8 cellular contexts compared by ENCODE assay signal in the genomic region with DNA sequence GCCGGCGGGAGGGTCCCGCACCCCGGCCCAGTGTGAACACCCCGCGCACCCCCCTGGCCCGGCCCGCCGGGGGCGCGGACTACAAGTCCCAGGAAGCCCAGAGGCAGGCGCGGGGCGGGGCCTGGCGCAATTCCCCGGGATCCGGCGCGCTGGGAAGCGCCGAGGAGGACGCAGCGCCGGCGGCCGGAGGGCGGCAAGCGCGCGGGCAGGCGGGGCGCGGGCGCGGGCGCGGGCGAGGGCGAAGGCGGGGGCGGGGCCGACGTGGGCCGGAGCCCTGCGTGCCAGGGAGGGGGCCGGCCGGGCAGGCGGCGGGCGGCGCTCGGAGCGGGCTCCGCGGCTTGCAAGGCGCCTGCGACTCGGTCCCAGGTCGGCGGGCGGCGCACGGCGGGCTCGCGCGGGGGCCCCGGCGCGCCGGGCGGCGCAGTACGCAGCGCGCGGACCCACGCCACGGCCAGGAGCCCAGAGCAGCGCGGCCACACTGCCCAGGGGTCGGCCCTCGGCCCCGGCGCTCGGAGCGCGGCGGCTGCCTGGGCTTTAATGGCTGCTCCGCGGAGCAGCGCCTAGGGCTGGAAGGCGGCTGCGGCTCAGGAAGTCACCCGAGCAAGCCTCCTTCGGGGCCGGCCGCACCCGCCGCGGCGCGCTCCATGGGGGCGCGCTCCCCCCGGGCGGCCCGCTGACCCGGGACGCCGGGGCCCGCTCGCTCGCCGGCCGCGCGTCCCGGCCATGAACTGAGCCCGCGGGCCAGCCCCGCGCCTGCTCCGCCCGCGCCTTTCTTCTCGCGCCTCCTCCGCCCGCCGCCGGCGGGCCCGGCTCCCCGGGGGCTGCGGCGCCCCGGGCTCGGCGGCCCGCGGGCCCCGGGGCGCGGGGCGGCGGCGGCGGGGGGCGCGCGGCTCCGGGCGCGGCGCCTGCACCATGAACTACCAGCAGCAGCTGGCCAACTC. TPM values are rescaled to one million over a fixed set of nuclear protein-coding genes. Genes with fewer than 3 reads are reported as not detected.
DNase-seq lines count a peak whose midpoint lies in the region; ATAC-seq lines count a peak whose summit lies in the region.

AGAP1 (plus strand) TSS at position 269 of the 941 bp plus-strand sequence.

- H2BK15ac ChIP-seq in neuronal stem cell (ENCODE audit: low read length): peak within 1 kb of the TSS; percentile 41

- H2BK12ac ChIP-seq in neuronal stem cell (ENCODE audit: low read length): peak within 1 kb of the TSS; percentile 75

- H2BK5ac ChIP-seq in neuronal stem cell (ENCODE audit: low read length): peak within 1 kb of the TSS; percentile 58

- peak within 1 kb of the TSS; percentile 98 for H2AFZ ChIP-seq in neuronal stem cell (ENCODE audit: low read length)

- H3K4me1 ChIP-seq in adipocyte (ENCODE audit: control insufficient read depth, insufficient read depth, low read length): peaks cover 21% of the 10 kb centered on the region
- peaks cover 12 to 16% of the 10 kb centered on the region in 2 donors for H3K4me1 ChIP-seq in neuronal stem cell (ENCODE audit: control insufficient read depth in 2 of 2, insufficient read depth in 1 of 2, low read depth in 1 of 2, low read length in 2 of 2)

- DNase-seq in DMS153 treated with DMSO at 0.1 percent for 48 hours (lab: John Stamatoyannopoulos, UW; ENCODE audit: unreplicated experiment): peak; percentile 78
- peak; percentile 79 for DNase-seq in NCI-H510A (lab: John Stamatoyannopoulos, UW)
- peak; percentile 96 for DNase-seq in adipocyte (ENCODE audit: low read depth)
- peak; percentile 78 to 96 (median 94) for DNase-seq in head of caudate nucleus
- DNase-seq in neuronal stem cell (ENCODE audit: low spot score): peak; percentile 86

- peak within 1 kb of the TSS; percentile 43 for H3K4ac ChIP-seq in neuronal stem cell (ENCODE audit: low read length)

- peaks cover 13% of the 10 kb centered on the region for H3K79me1 ChIP-seq in neuronal stem cell (ENCODE audit: low read depth, low read length)

- no peaks in the 10 kb centered on the region for H3K36me3 ChIP-seq in adipocyte (ENCODE audit: control insufficient read depth, insufficient read depth, low read length, severe bottlenecking)
- H3K36me3 ChIP-seq in neuronal stem cell (replicated peaks in 1 of 2; ENCODE audit: control insufficient read depth in 2 of 2, insufficient read depth in 2 of 2, low read length in 2 of 2): peaks cover 0 to 8% of the 10 kb centered on the region in 2 donors

- H3K27ac ChIP-seq in neuronal stem cell (replicated peaks; ENCODE audit: low read length): peak within 1 kb of the TSS; percentile 30

- peak; percentile 62 for ATAC-seq in HG02588 (IDR thresholded peaks at IDR 0.05; ENCODE audit: unreplicated experiment)
- no peak for ATAC-seq in HG03469 (IDR thresholded peaks at IDR 0.05; ENCODE audit: unreplicated experiment)
- ATAC-seq in GM21529 (IDR thresholded peaks at IDR 0.05; ENCODE audit: unreplicated experiment): no peak

- H4K8ac ChIP-seq in neuronal stem cell (ENCODE audit: low read depth, low read length): peak within 1 kb of the TSS; percentile 98

- intact Hi-C loops in head of caudate nucleus (cut with DNase I): no loop called here

- H3K27me3 ChIP-seq in adipocyte (replicated peaks; ENCODE audit: control insufficient read depth, insufficient read depth, low read length) (no peaks in the 10 kb centered on the region), neuronal stem cell (ENCODE audit: control insufficient read depth in 3 of 3, insufficient read depth in 3 of 3, low read depth in 1 of 3, low read length in 3 of 3) (no peaks in the 10 kb centered on the region)

- peak within 1 kb of the TSS; percentile 96 for H3K4me2 ChIP-seq in neuronal stem cell (ENCODE audit: insufficient read depth, low read length, poor library complexity, severe bottlenecking)

- H3K9ac ChIP-seq in adipocyte (ENCODE audit: low read length) (peak within 1 kb of the TSS; percentile 85), neuronal stem cell (ENCODE audit: low read depth, low read length, poor library complexity) (peak within 1 kb of the TSS; percentile 98)

- H3K4me3 ChIP-seq in adipocyte (ENCODE audit: low read length) (peak within 1 kb of the TSS; percentile 84), neuronal stem cell (ENCODE audit: low read length in 2 of 2) (peak within 1 kb of the TSS; percentile 94 to 97)

- peak within 1 kb of the TSS; percentile 77 for H3K14ac ChIP-seq in neuronal stem cell (ENCODE audit: low read length)

- no CpG with 5 or more reads among the region's 156 CpGs for WGBS in neuronal stem cell (ENCODE audit: extremely low coverage in 2 of 2, insufficient read length in 2 of 2, insufficient replicate concordance in 1 of 2), 2 donors

- H4K91ac ChIP-seq in neuronal stem cell (ENCODE audit: low read depth, low read length, poor library complexity): no peak within 1 kb of the TSS

- peak within 1 kb of the TSS; percentile 94 for H2AK5ac ChIP-seq in neuronal stem cell (ENCODE audit: low read depth, low read length)

- peak within 1 kb of the TSS; percentile 96 for H3K23ac ChIP-seq in neuronal stem cell (ENCODE audit: low read depth, low read length, poor library complexity)

- H2BK120ac ChIP-seq in neuronal stem cell (ENCODE audit: low read depth, low read length): no peak within 1 kb of the TSS

- H3K18ac ChIP-seq in neuronal stem cell (ENCODE audit: low read length): peak within 1 kb of the TSS; percentile 98

- no peaks in the 10 kb centered on the region for H3K9me3 ChIP-seq in adipocyte (ENCODE audit: control insufficient read depth, low read length)
- no peaks in the 10 kb centered on the region for H3K9me3 ChIP-seq in neuronal stem cell (replicated peaks in 1 of 2; ENCODE audit: control insufficient read depth in 2 of 2, insufficient read depth in 1 of 2, low read depth in 1 of 2, low read length in 2 of 2)

RNA-seq across cellular contexts. Expression of gene AGAP1, which starts in this region (rescaled TPM):
- polyA plus RNA-seq in neuronal stem cell (2013, experiment 1 of 2): 18.3 TPM
- 17.8 TPM for polyA plus RNA-seq in neuronal stem cell (2013, experiment 2 of 2)
